Comparison of ENCODE assay signal across 8 cellular contexts in genomic region chr1:56578664-56578962, GRCh38. TPM values are rescaled to one million over a fixed set of nuclear protein-coding genes. Genes with fewer than 3 reads are reported as not detected.
A peak's percentile ranks its signal among the peaks of the same experiment; 100 is the strongest.
DNase-seq lines count a peak whose midpoint lies in the region; ATAC-seq and TF ChIP-seq lines count a peak whose summit lies in the region.

No MANE protein-coding gene starts in this region.

- H3K4me2 ChIP-seq in osteoblast (ENCODE audit: insufficient read depth, low read length), result peak overlapping the region; percentile 85

- CTCF ChIA-PET in RWPE1 (lab: Yijun Ruan, JAX), result interaction anchor here (0.5 to 3.5 kb wide), 8 partner anchors 31 to 1301 kb away, joined by 3 to 33 read pairs (median 3); no protein-coding TSS in a partner anchor

- H3K9me3 ChIP-seq in osteoblast (ENCODE audit: low read depth, low read length), result no peaks in the 10 kb centered on the region

- peaks cover under 1% of the 10 kb centered on the region for H3K36me3 ChIP-seq in osteoblast (ENCODE audit: insufficient read depth, low read length)

- peaks cover 30% of the 10 kb centered on the region for H4K20me1 ChIP-seq in osteoblast (ENCODE audit: insufficient read depth, low read length)

- H3K27me3 ChIP-seq in osteoblast (ENCODE audit: insufficient read depth, low read length), result no peaks in the 10 kb centered on the region

- ATAC-seq in GM18909 (IDR thresholded peaks at IDR 0.05; ENCODE audit: poor library complexity, unreplicated experiment), result peak; percentile 36
- no peak for ATAC-seq in HG02884 (IDR thresholded peaks at IDR 0.05; ENCODE audit: unreplicated experiment)

- DNase-seq in RWPE1 (ENCODE audit: low spot score) (peak; percentile 26), fibroblast of pulmonary artery (ENCODE audit: low read depth) (no peak), osteoblast (ENCODE audit: insufficient read length, low spot score, missing footprints) (no peak), AG08395 (ENCODE audit: low spot score) (no peak), NCI-H345 (lab: John Stamatoyannopoulos, UW) (no peak)
- no peak for DNase-seq in stimulated activated CD4-positive, alpha-beta T cell treated with anti-CD3 and anti-CD28 coated beads, Interleukin-15, amount 100 ng/mL, for 24 hours

- POLR2A ChIA-PET in RWPE1 (lab: Yijun Ruan, JAX; ENCODE audit: low non-redundant PET), result no interaction called here

- peaks cover 23% of the 10 kb centered on the region for H3K4me1 ChIP-seq in osteoblast (ENCODE audit: insufficient read depth, low read length)

- peak overlapping the region; percentile 87 for H3K27ac ChIP-seq in RWPE1
- H3K27ac ChIP-seq in osteoblast (ENCODE audit: low read depth, low read length), result peak overlapping the region; percentile 80

- H3K79me2 ChIP-seq in osteoblast (ENCODE audit: insufficient read depth, low read length), result peaks cover 58% of the 10 kb centered on the region

- H2AFZ ChIP-seq in osteoblast (ENCODE audit: low read length), result peak overlapping the region; percentile 89

- H3K4me3 ChIP-seq in fibroblast of pulmonary artery (replicated peaks; ENCODE audit: low read depth, low read length) (peak overlapping the region; percentile 90), osteoblast (ENCODE audit: insufficient read depth, low read length) (peak overlapping the region; percentile 91)

- TF ChIP-seq CTCF in RWPE1 (conservative IDR thresholded peaks at IDR 0.05; ENCODE audit: low read depth) (no peak), fibroblast of pulmonary artery (IDR thresholded peaks at IDR 0.05; ENCODE audit: low read length, missing control alignments) (no peak), osteoblast (IDR thresholded peaks at IDR 0.05; ENCODE audit: extremely low read depth, low read depth, low read length) (no peak)

RNA-seq across cellular contexts. Expression of gene PLPP3, which starts 0.8 kb away (rescaled TPM):
- total RNA-seq in osteoblast, result 243 and 286 TPM in 2 replicates
